In genomic region chr2:132703396-132703795, GRCh38 we compare ENCODE assay signal across 19 cellular contexts. TPM values are rescaled to one million over a fixed set of nuclear protein-coding genes. Genes with fewer than 3 reads are reported as not detected.
DNase-seq lines count a peak whose midpoint lies in the region; FAIRE-seq and TF ChIP-seq lines count a peak whose summit lies in the region.
"Had no signal": no experiment of that assay in that cellular context is flagged by ENCODE, and none has a peak within 500 bp of the region (broad histone marks: within the 10 kb centered on the region; RNA-seq: fewer than 3 reads in every experiment).

No MANE protein-coding gene starts in this region.

- no peak for FAIRE-seq in D721Med (lab: Jason Lieb, UNC)

- H3K36me3 ChIP-seq in adipocyte (ENCODE audit: control insufficient read depth, insufficient read depth, low read length, severe bottlenecking) = no peaks in the 10 kb centered on the region

- no peak overlapping the region for H3K4me3 ChIP-seq in adipocyte (ENCODE audit: low read length)
- H3K4me3 ChIP-seq: GM23248 had no signal

- no peak for TF ChIP-seq CTCF in D721Med (IDR thresholded peaks at IDR 0.05; ENCODE audit: insufficient read depth, missing control alignments)

- peaks cover 7% of the 10 kb centered on the region for H3K4me1 ChIP-seq in adipocyte (ENCODE audit: control insufficient read depth, insufficient read depth, low read length)

- H3K27me3 ChIP-seq in adipocyte (replicated peaks; ENCODE audit: control insufficient read depth, insufficient read depth, low read length) = no peaks in the 10 kb centered on the region

- no peaks in the 10 kb centered on the region for H3K9me3 ChIP-seq in adipocyte (ENCODE audit: control insufficient read depth, low read length)

- no peak overlapping the region for H3K9ac ChIP-seq in adipocyte (ENCODE audit: low read length)
- H3K9ac ChIP-seq: GM23248 had no signal

- DNase-seq in EH (ENCODE audit: low read depth) (peak; percentile 60), adipocyte (ENCODE audit: low read depth) (peak; percentile 45), fibroblast of peridontal ligament (ENCODE audit: extremely low read depth) (peak; percentile 93), stromal cell of bone marrow (ENCODE audit: low read depth) (peak; percentile 71), D721Med (ENCODE audit: insufficient read length, low spot score) (no peak), A172 (ENCODE audit: low spot score) (no peak), SHP77 treated with DMSO at 0.1 percent for 48 hours (lab: John Stamatoyannopoulos, UW) (no peak)
- DNase-seq: AML-193, DMS79 treated with DMSO at 0.1 percent for 48 hours, GF-D8, GM23248, NCI-H1105, NCI-H1694 treated with DMSO at 0.1 percent for 48 hours, NCI-H2227 treated with DMSO at 0.1 percent for 48 hours, NCI-H510A treated with DMSO at 0.1 percent for 48 hours, NCI-H774, OCI-M1, SHP77 had no signal

RNA-seq across cellular contexts. Expression of gene LYPD1, which starts 33.4 kb away (rescaled TPM):
- total RNA-seq in A172 (2014; rRNA removed; shearing (Covaris generic)) = 28.6 and 30.8 TPM in 2 replicates
- total RNA-seq: LHCN-M2 had no signal

Comparison
In these comparisons a context has a peak if more than half of its experiments do, and no peak if none do; other contexts are left out.
1. DNase-seq: peak in EH (single experiment), adipocyte (single experiment), fibroblast of peridontal ligament (single experiment) and stromal cell of bone marrow (single experiment); none in D721Med (single experiment), A172 (single experiment) and SHP77 treated with DMSO at 0.1 percent for 48 hours (single experiment).